8 cellular contexts compared by ENCODE assay signal in genomic region chr3:107525101-107525953, GRCh38. TPM values are rescaled to one million over a fixed set of nuclear protein-coding genes. Genes with fewer than 3 reads are reported as not detected.
DNase-seq lines count a peak whose midpoint lies in the region; ATAC-seq and TF ChIP-seq lines count a peak whose summit lies in the region.

No MANE protein-coding gene starts in this region.

- CTCF ChIA-PET in HEK293T (lab: Yijun Ruan, JAX) = interaction anchor here (1.1 kb wide), 1 partner anchor 96 kb away, joined by 3 read pairs; no protein-coding TSS in a partner anchor

- peak overlapping the region; percentile 80 for H3K27ac ChIP-seq in psoas muscle

- intact Hi-C loops in psoas muscle (cut with DNase I) = no loop called here

- in situ Hi-C loops in astrocyte of the cerebellum (cut with HindIII; ENCODE audit: low sequenced_read_pairs) = no loop called here

- ATAC-seq in psoas muscle = peak in 3 of 4 donors; percentile 1 to 28 (median 4)
- ATAC-seq in GM18861 (IDR thresholded peaks at IDR 0.05; ENCODE audit: unreplicated experiment) = no peak
- ATAC-seq in HG02588 (IDR thresholded peaks at IDR 0.05; ENCODE audit: unreplicated experiment) = no peak

- POLR2A ChIA-PET in HEK293T (lab: Yijun Ruan, JAX) = interaction anchor here (1.2 to 1.3 kb wide), 2 partner anchors 8 to 14 kb away, joined by 4 to 12 read pairs; no protein-coding TSS in a partner anchor

- TF ChIP-seq CTCF in astrocyte of the cerebellum (IDR thresholded peaks at IDR 0.05; ENCODE audit: low read depth, low read length, missing control alignments) (no peak), psoas muscle (IDR thresholded peaks at IDR 0.05) (no peak)

- H3K36me3 ChIP-seq in psoas muscle (ENCODE audit: insufficient read depth in 1 of 2, low read depth in 1 of 2) = peaks cover 0 to 4% of the 10 kb centered on the region in 2 donors

- no peaks in the 10 kb centered on the region for H3K27me3 ChIP-seq in psoas muscle (ENCODE audit: insufficient read depth in 3 of 3, low read length in 2 of 3)

- peaks cover 14% of the 10 kb centered on the region for H3K4me1 ChIP-seq in psoas muscle

- WGBS in psoas muscle, 3 donors = 0 to 1% (median 0%) methylated on average over 45 to 66 of the region's 66 CpGs

- no peaks in the 10 kb centered on the region for H3K9me3 ChIP-seq in psoas muscle

- H3K4me3 ChIP-seq in astrocyte of the cerebellum (ENCODE audit: low read depth, low read length) (peak overlapping the region; percentile 73), psoas muscle (peak overlapping the region; percentile 95)

- DNase-seq in C1 segment of cervical spinal cord (lab: John Stamatoyannopoulos, UW) (peak in 12 of 14 donors; percentile 20 to 75 (median 36)), HEK293T (ENCODE audit: extremely low spot score) (peak; percentile 21), SW480 (ENCODE audit: low spot score) (peak; percentile 18), astrocyte of the cerebellum (ENCODE audit: low read depth) (no peak), hippocampal formation (lab: John Stamatoyannopoulos, UW) (peak; percentile 9 to 42), psoas muscle (peak; percentile 51 to 70)

TF ChIP-seq in HEK293T, 16 proteins besides CTCF, POLR2A, EP300 and RAD21:
- 0 out of 2 replicates have a peak, but pooled peaks have one; percentile 7 for TF ChIP-seq HDGF (IDR thresholded peaks at IDR 0.05; ENCODE audit: borderline replicate concordance)
- 0 out of 2 replicates have a peak, but pooled peaks have one; percentile 30 for TF ChIP-seq L3MBTL2 (conservative IDR thresholded peaks at IDR 0.05)
- TF ChIP-seq ELF4 (IDR thresholded peaks at IDR 0.05) = no peak
TF ChIP-seq in HEK293T: peak in this region for 2.

RNA-seq across cellular contexts. Expression of gene BBX, which starts 2.6 kb away (rescaled TPM):
- 10 to 100 TPM; 16.2 to 30.4 (median 24.6) TPM for total RNA-seq in psoas muscle
- polyA plus RNA-seq in psoas muscle = 10 to 100 TPM in 1 of 3 donors, 1 to 10 TPM in 2; 2.2 to 13.2 (median 3.5) TPM

Comparison
In these comparisons a context has a peak if more than half of its experiments do, and no peak if none do; other contexts are left out.
1. ATAC-seq: peak in psoas muscle (3 of 4); none in GM18861 (single experiment) and HG02588 (single experiment).